In the genomic region with DNA sequence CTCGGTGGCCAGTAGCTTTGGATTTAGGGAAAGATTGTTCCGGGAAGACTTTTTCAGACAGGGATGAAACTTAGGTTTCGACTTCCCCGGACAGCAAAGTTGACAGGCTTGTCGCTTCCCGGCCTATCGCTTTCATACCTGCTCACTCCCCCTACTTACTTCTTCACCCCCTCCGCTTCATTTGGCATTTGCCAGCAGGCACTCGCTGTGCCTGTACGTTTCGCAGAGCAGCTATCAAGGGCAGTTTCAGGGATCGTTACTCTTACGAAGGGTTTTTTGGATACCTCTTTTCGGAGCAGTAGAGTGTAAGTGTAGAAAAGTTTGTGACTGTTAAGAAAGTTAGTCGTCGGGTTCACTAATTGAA, we compare ENCODE assay signal across 8 cellular contexts. TPM values are rescaled to one million over a fixed set of nuclear protein-coding genes. Genes with fewer than 3 reads are reported as not detected.
A peak's percentile ranks its signal among the peaks of the same experiment; 100 is the strongest.
DNase-seq lines count a peak whose midpoint lies in the region; FAIRE-seq and TF ChIP-seq lines count a peak whose summit lies in the region.

No MANE protein-coding gene starts in this region.

- H3K4me3 ChIP-seq in GM12865 (ENCODE audit: low read depth, low read length) (peak overlapping the region; percentile 91), Loucy (ENCODE audit: low read length, poor library complexity, severe bottlenecking) (peak overlapping the region; percentile 86), fibroblast of pulmonary artery (replicated peaks; ENCODE audit: low read depth, low read length) (peak overlapping the region; percentile 74)

- peak overlapping the region; percentile 84 for H3K9ac ChIP-seq in Loucy (ENCODE audit: low read depth, low read length, poor library complexity, severe bottlenecking)

- H3K79me2 ChIP-seq in Loucy (ENCODE audit: insufficient read depth, low read length): peaks cover 71% of the 10 kb centered on the region

- no peaks in the 10 kb centered on the region for H3F3A ChIP-seq in Loucy (ENCODE audit: low read depth)

- H3K4me1 ChIP-seq in Loucy (ENCODE audit: insufficient read depth, low read length, poor library complexity, severe bottlenecking): peaks cover 70% of the 10 kb centered on the region

- H3K27me3 ChIP-seq in Loucy (ENCODE audit: insufficient read depth, low read length, poor library complexity, severe bottlenecking): no peaks in the 10 kb centered on the region

- H4K20me1 ChIP-seq in Loucy (ENCODE audit: insufficient read depth, low read length, poor library complexity, severe bottlenecking): peaks cover 8% of the 10 kb centered on the region

- no peak for FAIRE-seq in HTR-8/SVneo (lab: Jason Lieb, UNC)

- H3K4me2 ChIP-seq in Loucy (ENCODE audit: low read depth, low read length, poor library complexity, severe bottlenecking): peak overlapping the region; percentile 90

- no peaks in the 10 kb centered on the region; the same call in 1 of the 2 replicates for H3K9me3 ChIP-seq in Loucy (ENCODE audit: insufficient read depth, low read depth, low read length)

- peak overlapping the region; percentile 92 for H2AFZ ChIP-seq in Loucy (ENCODE audit: low read length)

- DNase-seq in GM12865 (ENCODE audit: low read depth) (peak; percentile 40), activated T-cell treated with anti-CD3 and anti-CD28 coated beads for 4 hours (peak; percentile 10), fibroblast of pulmonary artery (ENCODE audit: low read depth) (no peak), renal cortical epithelial cell (ENCODE audit: low read depth) (peak; percentile 12), SHP77 treated with DMSO at 0.1 percent for 48 hours (lab: John Stamatoyannopoulos, UW) (no peak), HTR-8/SVneo (ENCODE audit: insufficient read length, low spot score) (no peak), mesenteric fat pad (ENCODE audit: low spot score) (no peak)

- no peaks in the 10 kb centered on the region for H3K9me2 ChIP-seq in Loucy (replicated peaks; ENCODE audit: low read depth, low read length)

- TF ChIP-seq CTCF in GM12865 (IDR thresholded peaks at IDR 0.05; ENCODE audit: insufficient read depth, low read depth, low read length, missing control alignments) (no peak), Loucy (conservative IDR thresholded peaks at IDR 0.05; ENCODE audit: low read length) (no peak), fibroblast of pulmonary artery (IDR thresholded peaks at IDR 0.05; ENCODE audit: low read length, missing control alignments) (no peak)

- peaks cover 5% of the 10 kb centered on the region; the same call in 1 of the 2 replicates for H3K36me3 ChIP-seq in Loucy (ENCODE audit: insufficient read depth, low read length)

RNA-seq across cellular contexts. Expression of a gene that starts 0.4 kb away (rescaled TPM):
- total RNA-seq in renal cortical epithelial cell (58.3 and 68.6 TPM in 2 replicates), mesenteric fat pad (21.4 TPM)

RNA-seq across cellular contexts. Expression of a gene that starts 0.8 kb away (rescaled TPM):
- total RNA-seq in renal cortical epithelial cell (41.7 and 70.7 TPM in 2 replicates), mesenteric fat pad (10.8 TPM)

RNA-seq across cellular contexts. Expression of a gene that starts 58.9 kb away (rescaled TPM):
- total RNA-seq in renal cortical epithelial cell (3.8 and 6.0 TPM in 2 replicates), mesenteric fat pad (0.58 TPM)

Comparison
In these comparisons a context has a peak if more than half of its experiments do, and no peak if none do; other contexts are left out.
1. DNase-seq: peak in GM12865 (single experiment), activated T-cell treated with anti-CD3 and anti-CD28 coated beads for 4 hours (single experiment) and renal cortical epithelial cell (single experiment); none in fibroblast of pulmonary artery (single experiment), SHP77 treated with DMSO at 0.1 percent for 48 hours (single experiment), HTR-8/SVneo (single experiment) and mesenteric fat pad (single experiment).
2. Peak in every context shown above with its lines, with median percentiles within 50 percentile points of each other: H3K4me3 ChIP-seq.